Comparison of ENCODE assay signal across 9 cellular contexts in genomic region chr10:96721207-96721572, GRCh38. TPM values are rescaled to one million over a fixed set of nuclear protein-coding genes. Genes with fewer than 3 reads are reported as not detected.
DNase-seq lines count a peak whose midpoint lies in the region; ATAC-seq and FAIRE-seq lines count a peak whose summit lies in the region.
"Had no signal": no experiment of that assay in that cellular context is flagged by ENCODE, and none has a peak within 500 bp of the region (broad histone marks: within the 10 kb centered on the region; RNA-seq: fewer than 3 reads in every experiment).

No MANE protein-coding gene starts in this region.

- H3K4me3 ChIP-seq in skeletal muscle tissue (ENCODE audit: low read length in 3 of 3) = peak overlapping the region in 2 of 3 donors; percentile 54 to 72
- H3K4me3 ChIP-seq: SK-N-MC had no signal

- H3K27ac Mint-ChIP-seq in T-helper 2 cell treated with Interferon-gamma antibody and Interleukin-4, amounts not matched to agents 5 μg/mL and 100 μg/mL, for 36 hours = peak overlapping the region; percentile 60
- peak overlapping the region; percentile 83 to 98 for H3K27ac Mint-ChIP-seq in effector memory CD8-positive, alpha-beta T cell

- H3K9me3 ChIP-seq in skeletal muscle tissue (ENCODE audit: control insufficient read depth in 3 of 3, low read length in 3 of 3) = no peaks in the 10 kb centered on the region

- peaks cover 22% of the 10 kb centered on the region for H3K27me3 Mint-ChIP-seq in T-helper 2 cell treated with Interferon-gamma antibody and Interleukin-4, amounts not matched to agents 5 μg/mL and 100 μg/mL, for 36 hours (ENCODE audit: low read depth)
- no peaks in the 10 kb centered on the region for H3K27me3 Mint-ChIP-seq in effector memory CD8-positive, alpha-beta T cell

- H3K36me3 ChIP-seq in skeletal muscle tissue (ENCODE audit: control insufficient read depth in 3 of 3, insufficient read depth in 3 of 3, low read length in 3 of 3) = no peaks in the 10 kb centered on the region

- H3K4me1 ChIP-seq in skeletal muscle tissue (ENCODE audit: control insufficient read depth in 3 of 3, insufficient read depth in 3 of 3, low read length in 3 of 3) = peaks cover 8 to 12% (median 11%) of the 10 kb centered on the region in 3 donors

- peaks cover 24% of the 10 kb centered on the region for H3K4me1 Mint-ChIP-seq in T-helper 2 cell treated with Interferon-gamma antibody and Interleukin-4, amounts not matched to agents 5 μg/mL and 100 μg/mL, for 36 hours (ENCODE audit: low read depth)
- peaks cover 44 to 49% of the 10 kb centered on the region in 2 donors for H3K4me1 Mint-ChIP-seq in effector memory CD8-positive, alpha-beta T cell (ENCODE audit: low read depth in 2 of 2)

- no peaks in the 10 kb centered on the region for H3K9me3 Mint-ChIP-seq in T-helper 2 cell treated with Interferon-gamma antibody and Interleukin-4, amounts not matched to agents 5 μg/mL and 100 μg/mL, for 36 hours
- H3K9me3 Mint-ChIP-seq in effector memory CD8-positive, alpha-beta T cell = no peaks in the 10 kb centered on the region

- H3K27me3 ChIP-seq in skeletal muscle tissue (ENCODE audit: control insufficient read depth in 3 of 3, insufficient read depth in 3 of 3, low read length in 3 of 3) = peaks cover 0 to 4% (median 0%) of the 10 kb centered on the region in 3 donors

- H3K27ac ChIP-seq in skeletal muscle tissue (ENCODE audit: low read depth, low read length) = no peak overlapping the region
- H3K27ac ChIP-seq: SK-N-MC had no signal

- ATAC-seq in effector memory CD8-positive, alpha-beta T cell (replicated peaks) = no peak

- FAIRE-seq in RCC 7860 (lab: Jason Lieb, UNC) = no peak

- no peaks in the 10 kb centered on the region for H3K36me3 Mint-ChIP-seq in T-helper 2 cell treated with Interferon-gamma antibody and Interleukin-4, amounts not matched to agents 5 μg/mL and 100 μg/mL, for 36 hours (ENCODE audit: low read depth)
- peaks cover 14% of the 10 kb centered on the region for H3K36me3 Mint-ChIP-seq in effector memory CD8-positive, alpha-beta T cell (ENCODE audit: insufficient read depth)

- peak overlapping the region; percentile 85 for H3K4me3 Mint-ChIP-seq in T-helper 2 cell treated with Interferon-gamma antibody and Interleukin-4, amounts not matched to agents 5 μg/mL and 100 μg/mL, for 36 hours
- peak overlapping the region; percentile 96 to 100 for H3K4me3 Mint-ChIP-seq in effector memory CD8-positive, alpha-beta T cell

- DNase-seq in T-helper 2 cell treated with Interferon-gamma antibody and Interleukin-4, amounts not matched to agents 5 μg/mL and 100 μg/mL, for 36 hours (ENCODE audit: low spot score) = no peak
- DNase-seq in T-helper 2 cell = no peak
- peak; percentile 67 for DNase-seq in NCI-H69 (lab: John Stamatoyannopoulos, UW)
- DNase-seq in effector memory CD8-positive, alpha-beta T cell = no peak
- no peak for DNase-seq in RCC 7860 (ENCODE audit: low spot score)
- no peak for DNase-seq in NAMALWA (ENCODE audit: low spot score)
- DNase-seq in NCI-H82 treated with DMSO at 0.1 percent for 48 hours (lab: John Stamatoyannopoulos, UW; ENCODE audit: unreplicated experiment) = no peak

- peak overlapping the region in 1 of 3 donors; percentile 66 for H3K9ac ChIP-seq in skeletal muscle tissue (ENCODE audit: low read depth in 1 of 3, low read length in 3 of 3)

RNA-seq across cellular contexts. Expression of gene PIK3AP1, which starts 0.9 kb away (rescaled TPM):
- 6.3 TPM for total RNA-seq in skeletal muscle tissue
